17 cellular contexts compared by ENCODE assay signal in the genomic region with DNA sequence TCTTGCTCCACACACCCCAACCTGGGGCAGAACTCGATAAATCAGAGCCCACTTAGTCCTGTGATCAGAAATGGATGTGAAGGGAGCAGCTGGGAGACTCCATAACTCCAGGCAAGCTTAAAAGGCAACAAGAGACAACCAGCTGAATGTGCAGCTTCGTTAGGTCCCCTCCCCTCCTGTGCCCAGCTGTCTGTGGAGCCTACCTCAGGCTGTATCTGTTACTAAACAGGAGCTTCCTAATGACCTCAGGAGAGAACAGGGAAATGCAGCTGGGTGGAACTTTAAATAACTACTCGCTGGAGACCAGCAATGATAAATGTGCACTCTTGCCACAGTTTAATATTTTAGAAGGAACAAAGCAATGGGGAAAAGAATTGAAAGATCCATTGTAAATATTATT. TPM values are rescaled to one million over a fixed set of nuclear protein-coding genes. Genes with fewer than 3 reads are reported as not detected.
DNase-seq lines count a peak whose midpoint lies in the region; ATAC-seq and TF ChIP-seq lines count a peak whose summit lies in the region.
"Had no signal": no experiment of that assay in that cellular context is flagged by ENCODE, and none has a peak within 500 bp of the region (broad histone marks: within the 10 kb centered on the region; RNA-seq: fewer than 3 reads in every experiment).

No MANE protein-coding gene starts in this region.

- no peak overlapping the region for H3K4me3 ChIP-seq in KMS-11 (IDR thresholded peaks at IDR 0.05; ENCODE audit: insufficient read depth, low read depth, low read length)
- H3K4me3 ChIP-seq: heart right ventricle, skin epidermis had no signal

- no peak for DNase-seq in CD14-positive monocyte (ENCODE audit: low spot score)
- no peak for DNase-seq in nephron progenitor cell
- no peak for DNase-seq in HFFc6
- no peak for DNase-seq in NAMALWA (ENCODE audit: low spot score)
- DNase-seq: activated effector memory CD4-positive, alpha-beta T cell treated with Interleukin-2 at 50 U/mL for 16 hours; AML-193; caudate nucleus; effector memory CD4-positive, alpha-beta T cell; H9; heart right ventricle; NCI-H1436; NCI-H446 treated with DMSO at 0.1 percent for 48 hours had no signal

- no peaks in the 10 kb centered on the region for H4K20me1 ChIP-seq in KMS-11 (ENCODE audit: insufficient read depth)

- H3K9me3 Mint-ChIP-seq in CD14-positive monocyte (peaks cover 0 to 2% (median 0%) of the 10 kb centered on the region in 7 donors), nephron progenitor cell (no peaks in the 10 kb centered on the region), HFFc6 (peaks cover 47% of the 10 kb centered on the region)
- no peaks in the 10 kb centered on the region for H3K9me3 Mint-ChIP-seq in dendritic cell treated with granulocyte-macrophage colony-stimulating factor and Interleukin-4, amounts not matched to agents 40 ng/mL and 50 ng/mL, for 4 days
- H3K9me3 Mint-ChIP-seq: H9 had no signal

- peaks cover 4 to 10% of the 10 kb centered on the region in 2 donors for H3K36me3 Mint-ChIP-seq in CD14-positive monocyte
- H3K36me3 Mint-ChIP-seq in dendritic cell treated with granulocyte-macrophage colony-stimulating factor and Interleukin-4, amounts not matched to agents 40 ng/mL and 50 ng/mL, for 4 days (ENCODE audit: low read depth) = peaks cover 6% of the 10 kb centered on the region
- peaks cover 8% of the 10 kb centered on the region for H3K36me3 Mint-ChIP-seq in nephron progenitor cell (ENCODE audit: low read depth)
- peaks cover 7% of the 10 kb centered on the region; the same call in 1 of the 2 replicates for H3K36me3 Mint-ChIP-seq in HFFc6 (ENCODE audit: low read depth)

- no peak for TF ChIP-seq CTCF in CD14-positive monocyte (IDR thresholded peaks at IDR 0.05)
- no peak for TF ChIP-seq CTCF in KMS-11 (conservative IDR thresholded peaks at IDR 0.05; ENCODE audit: low read depth, low read length)
- no peak for TF ChIP-seq CTCF in nephron progenitor cell (IDR thresholded peaks at IDR 0.05)
- TF ChIP-seq CTCF in HFFc6 (IDR thresholded peaks at IDR 0.05) = no peak

- H3K36me3 ChIP-seq in KMS-11 (ENCODE audit: insufficient read depth) = no peaks in the 10 kb centered on the region
- H3K36me3 ChIP-seq: heart right ventricle had no signal

- H3K4me1 Mint-ChIP-seq in CD14-positive monocyte = peaks cover 66% of the 10 kb centered on the region
- peaks cover 70% of the 10 kb centered on the region for H3K4me1 Mint-ChIP-seq in dendritic cell treated with granulocyte-macrophage colony-stimulating factor and Interleukin-4, amounts not matched to agents 40 ng/mL and 50 ng/mL, for 4 days (ENCODE audit: low read depth)
- peaks cover 40% of the 10 kb centered on the region for H3K4me1 Mint-ChIP-seq in nephron progenitor cell
- no peaks in the 10 kb centered on the region for H3K4me1 Mint-ChIP-seq in HFFc6 (ENCODE audit: low read depth)

- H2AFZ ChIP-seq in KMS-11 (ENCODE audit: low read depth) = peak overlapping the region; percentile 7; the same call in 1 of the 2 replicates

- H3K79me2 ChIP-seq in KMS-11 (ENCODE audit: insufficient read depth, low read depth) = no peaks in the 10 kb centered on the region

- H3K4me3 Mint-ChIP-seq in CD14-positive monocyte (no peak overlapping the region), nephron progenitor cell (no peak overlapping the region), HFFc6 (no peak overlapping the region)
- no peak overlapping the region for H3K4me3 Mint-ChIP-seq in dendritic cell treated with granulocyte-macrophage colony-stimulating factor and Interleukin-4, amounts not matched to agents 40 ng/mL and 50 ng/mL, for 4 days
- H3K4me3 Mint-ChIP-seq: H9 had no signal

- no peaks in the 10 kb centered on the region for H3K27me3 ChIP-seq in KMS-11 (ENCODE audit: insufficient read depth, low read depth)
- H3K27me3 ChIP-seq: heart right ventricle had no signal

- peaks cover 72% of the 10 kb centered on the region for H3K4me1 ChIP-seq in KMS-11 (ENCODE audit: low read depth, poor library complexity, severe bottlenecking)

- H3K27ac Mint-ChIP-seq in CD14-positive monocyte (peak overlapping the region; percentile 16 to 84 (median 32)), nephron progenitor cell (peak overlapping the region; percentile 98), HFFc6 (no peak overlapping the region)
- peak overlapping the region; percentile 83 for H3K27ac Mint-ChIP-seq in dendritic cell treated with granulocyte-macrophage colony-stimulating factor and Interleukin-4, amounts not matched to agents 40 ng/mL and 50 ng/mL, for 4 days

- ATAC-seq in GM21786 (IDR thresholded peaks at IDR 0.05; ENCODE audit: unreplicated experiment) = no peak
- ATAC-seq: activated CD4-positive, CD25-positive, alpha-beta regulatory T cell treated with anti-CD3 and anti-CD28 coated beads, Interleukin-2, amount 50 U/mL, for 24 hours had no signal

- intact Hi-C loops in CD14-positive monocyte (cut with micrococcal nuclease) = no loop called here
- intact Hi-C loops in dendritic cell treated with granulocyte-macrophage colony-stimulating factor and Interleukin-4, amounts not matched to agents 40 ng/mL and 50 ng/mL, for 4 days (cut with micrococcal nuclease) = no loop called here

- H3K4me2 ChIP-seq in KMS-11 = peak overlapping the region; percentile 72

- H3K27ac ChIP-seq in KMS-11 = peak overlapping the region; percentile 60

- peak overlapping the region; percentile 4; the same call in 1 of the 2 replicates for H3K9ac ChIP-seq in KMS-11

- H3K27me3 Mint-ChIP-seq in CD14-positive monocyte (ENCODE audit: low read depth in 3 of 3) = no peaks in the 10 kb centered on the region
- no peaks in the 10 kb centered on the region for H3K27me3 Mint-ChIP-seq in dendritic cell treated with granulocyte-macrophage colony-stimulating factor and Interleukin-4, amounts not matched to agents 40 ng/mL and 50 ng/mL, for 4 days
- peaks cover 4% of the 10 kb centered on the region for H3K27me3 Mint-ChIP-seq in nephron progenitor cell (ENCODE audit: low read depth, poor library complexity)
- no peaks in the 10 kb centered on the region for H3K27me3 Mint-ChIP-seq in HFFc6 (ENCODE audit: insufficient read depth)

RNA-seq across cellular contexts. Expression of gene SLC9A9, which starts 25.9 kb away (rescaled TPM):
- 10 to 100 TPM; 27.0 to 32.8 TPM for polyA plus RNA-seq in CD14-positive monocyte
- total RNA-seq in HFFc6 (2021; fragmentation: NEBNext Ultra II Directional; extraction: Animal tissue kit (Norgen Biotek cat#: 25700)) = under 1 TPM in 4 of 6 experiments, not detected in 2; 0.10 to 0.55 (median 0.33) TPM
